24 cellular contexts compared by ENCODE assay signal in the genomic region with DNA sequence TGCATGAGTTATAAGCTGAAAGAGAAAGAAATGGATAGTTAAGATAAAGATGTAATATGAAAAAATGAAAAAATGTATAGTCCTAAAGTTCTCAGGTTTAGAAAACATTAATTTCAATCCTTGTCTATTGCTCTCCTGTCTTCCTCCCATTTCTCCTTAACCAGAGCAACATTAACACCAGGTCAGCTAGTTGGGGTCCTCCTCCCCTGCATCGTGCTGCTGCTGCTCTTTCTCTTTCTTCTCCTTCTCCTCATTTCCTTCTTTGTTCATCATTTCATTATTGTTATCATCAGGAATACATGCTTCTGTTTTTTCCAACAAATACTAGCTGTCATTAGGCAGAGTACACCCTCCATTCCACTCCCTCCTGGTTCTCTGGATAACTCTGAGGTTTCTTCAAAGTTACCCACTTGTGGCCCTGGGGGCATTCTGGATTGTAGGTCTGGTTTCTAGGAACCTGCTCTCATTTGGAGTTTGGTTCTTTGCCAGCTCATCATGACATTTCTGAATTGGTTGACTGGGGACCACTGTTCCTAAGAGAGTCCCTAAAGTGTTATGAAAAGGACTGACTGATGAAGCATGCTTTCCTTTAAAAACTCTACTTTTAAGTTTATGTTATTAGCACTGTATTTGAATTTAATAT. TPM values are rescaled to one million over a fixed set of nuclear protein-coding genes. Genes with fewer than 3 reads are reported as not detected.
DNase-seq lines count a peak whose midpoint lies in the region; ATAC-seq and TF ChIP-seq lines count a peak whose summit lies in the region.
"Had no signal": no experiment of that assay in that cellular context is flagged by ENCODE, and none has a peak within 500 bp of the region (broad histone marks: within the 10 kb centered on the region; RNA-seq: fewer than 3 reads in every experiment).

No MANE protein-coding gene starts in this region.

- H3K27me3 ChIP-seq in BE2C (no peaks in the 10 kb centered on the region), smooth muscle cell (ENCODE audit: low read depth) (no peaks in the 10 kb centered on the region), hepatocyte (no peaks in the 10 kb centered on the region)

- no peaks in the 10 kb centered on the region for H3K4me1 Mint-ChIP-seq in T-helper 17 cell

- 68% methylated on average over 1 of the region's 1 CpG for WGBS in smooth muscle cell (ENCODE audit: low lambda C conversion rate)
- WGBS in hepatocyte (ENCODE audit: low lambda C conversion rate, missing lambda C conversion rate) = 72% methylated on average over 1 of the region's 1 CpG

- DNase-seq in BE2C (peak; percentile 62), EL (peak; percentile 6), islet precursor cell (peak; percentile 96), smooth muscle cell (lab: John Stamatoyannopoulos, UW; ENCODE audit: unreplicated experiment) (no peak), hepatocyte (ENCODE audit: low spot score) (no peak), T-helper 17 cell (no peak)
- DNase-seq: AML-193; Caco-2; CD8-positive, alpha-beta T cell; DMS79; NCI-H1092; NCI-H1417 treated with DMSO at 0.1 percent for 48 hours; NCI-H187; NCI-H526; NCI-H82; NK-92 treated with Interleukin-12 subunit alpha and Interleukin-12 subunit beta, amount 100 ng/mL, for 24 hours; PC-9; RPMI8226; SHP77 had no signal

- H2AFZ ChIP-seq in smooth muscle cell (ENCODE audit: low read depth) = no peak overlapping the region
- H2AFZ ChIP-seq in hepatocyte = no peak overlapping the region
- H2AFZ ChIP-seq: PC-9 had no signal

- H3K4me3 ChIP-seq in BE2C (ENCODE audit: low read depth, low read length) (no peak overlapping the region), smooth muscle cell (no peak overlapping the region), hepatocyte (no peak overlapping the region)
- H3K4me3 ChIP-seq: A549, PC-9 had no signal

- H3K4me2 ChIP-seq in smooth muscle cell (peak overlapping the region; percentile 62), hepatocyte (no peak overlapping the region)
- H3K4me2 ChIP-seq: A549, PC-9 had no signal

- no peak overlapping the region for H3K27ac Mint-ChIP-seq in T-helper 17 cell
- H3K27ac Mint-ChIP-seq: CD8-positive, alpha-beta T cell had no signal

- no peaks in the 10 kb centered on the region for H3K36me3 ChIP-seq in BE2C
- no peaks in the 10 kb centered on the region for H3K36me3 ChIP-seq in smooth muscle cell (ENCODE audit: low read depth)
- no peaks in the 10 kb centered on the region for H3K36me3 ChIP-seq in hepatocyte (replicated peaks; ENCODE audit: insufficient read depth, low read depth)

- H4K20me1 ChIP-seq in smooth muscle cell (ENCODE audit: low read depth) = no peaks in the 10 kb centered on the region
- H4K20me1 ChIP-seq in hepatocyte (ENCODE audit: insufficient read depth, poor library complexity, severe bottlenecking) = no peaks in the 10 kb centered on the region

- H3K36me3 Mint-ChIP-seq in T-helper 17 cell (ENCODE audit: low read depth) = no peaks in the 10 kb centered on the region
- H3K36me3 Mint-ChIP-seq: CD8-positive, alpha-beta T cell had no signal

- TF ChIP-seq CTCF in BE2C (IDR thresholded peaks at IDR 0.05; ENCODE audit: low read depth, low read length) (no peak), smooth muscle cell (IDR thresholded peaks at IDR 0.05; ENCODE audit: borderline replicate concordance, insufficient read depth, poor library complexity, severe bottlenecking) (no peak), hepatocyte (IDR thresholded peaks at IDR 0.05; ENCODE audit: poor library complexity) (no peak)

- H3K9me2 ChIP-seq in hepatocyte (replicated peaks; ENCODE audit: insufficient read depth) = no peaks in the 10 kb centered on the region

- H3K9me3 ChIP-seq in BE2C (no peaks in the 10 kb centered on the region), smooth muscle cell (replicated peaks; ENCODE audit: low read depth) (no peaks in the 10 kb centered on the region), hepatocyte (ENCODE audit: low read depth) (no peaks in the 10 kb centered on the region), T-helper 17 cell (ENCODE audit: control insufficient read depth, low read length, poor library complexity, severe bottlenecking) (no peaks in the 10 kb centered on the region)
- H3K9me3 ChIP-seq: A549, Caco-2 had no signal

- H3K27me3 Mint-ChIP-seq in T-helper 17 cell = no peaks in the 10 kb centered on the region

- no peaks in the 10 kb centered on the region for H3F3A ChIP-seq in smooth muscle cell (ENCODE audit: low read depth)

- peaks cover 7% of the 10 kb centered on the region for H3K79me2 ChIP-seq in smooth muscle cell (ENCODE audit: low read depth)
- peaks cover 30% of the 10 kb centered on the region for H3K79me2 ChIP-seq in hepatocyte

- no peak overlapping the region for H3K9ac ChIP-seq in smooth muscle cell (ENCODE audit: low read depth)

- H3K4me3 Mint-ChIP-seq in T-helper 17 cell = no peak overlapping the region
- H3K4me3 Mint-ChIP-seq: CD8-positive, alpha-beta T cell had no signal

- no peak overlapping the region for H3K27ac ChIP-seq in smooth muscle cell (ENCODE audit: low read depth)
- no peak overlapping the region for H3K27ac ChIP-seq in hepatocyte
- H3K27ac ChIP-seq: A549, C4-2B, HL-60, PC-9 had no signal

- no peak for ATAC-seq in GM21717 (IDR thresholded peaks at IDR 0.05; ENCODE audit: unreplicated experiment)
- ATAC-seq in T-helper 17 cell = no peak
- ATAC-seq: A549; CD8-positive, alpha-beta T cell; HCT116 had no signal

- H3K4me1 ChIP-seq in BE2C = peaks cover 3% of the 10 kb centered on the region
- peaks cover 14% of the 10 kb centered on the region for H3K4me1 ChIP-seq in smooth muscle cell (ENCODE audit: low read depth)
- no peaks in the 10 kb centered on the region for H3K4me1 ChIP-seq in hepatocyte (ENCODE audit: insufficient read depth)
- H3K4me1 ChIP-seq: A549, Caco-2 had no signal

RNA-seq across cellular contexts. Expression of a gene that starts 17.0 kb away (rescaled TPM):
- polyA plus RNA-seq in BE2C (2012; ENCODE audit: insufficient read depth, insufficient read length, low read depth) = 0.99 TPM
- total RNA-seq in smooth muscle cell (8.0 and 15.5 TPM in 2 replicates), hepatocyte (18.8 and 31.4 TPM in 2 replicates), T-helper 17 cell (not detected)
- polyA plus RNA-seq in smooth muscle cell (6.4 and 7.0 TPM in 2 replicates), hepatocyte (8.0 and 8.5 TPM in 2 replicates)
- total RNA-seq: CD8-positive, alpha-beta T cell had no signal

Comparison
In these comparisons a context has a peak if more than half of its experiments do, and no peak if none do; other contexts are left out.
1. DNase-seq: peak in BE2C (single experiment), EL (single experiment) and islet precursor cell (single experiment); none in smooth muscle cell (single experiment), hepatocyte (single experiment) and T-helper 17 cell (0 of 3).